Comparison of ENCODE assay signal across 18 cellular contexts in the genomic region with DNA sequence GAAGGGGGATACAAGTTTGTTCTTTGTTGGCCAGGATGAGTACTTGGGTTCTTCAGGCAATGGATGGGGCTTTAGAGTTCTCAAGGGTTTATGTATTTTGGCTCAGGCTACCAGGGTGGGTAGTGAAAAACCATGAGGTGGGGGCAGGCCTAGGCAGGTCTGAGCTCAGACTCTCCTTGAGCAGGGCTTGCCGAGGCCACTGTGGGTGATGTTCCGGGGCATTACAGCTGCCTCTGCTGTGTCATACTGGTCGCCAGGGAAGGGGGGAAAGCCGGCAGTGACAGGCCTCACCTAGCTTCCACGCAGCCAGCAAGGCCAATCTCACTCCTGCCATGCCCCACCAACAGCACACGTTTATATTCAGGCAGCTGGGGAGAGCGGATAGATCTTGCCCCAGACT.
"Had no signal": no experiment of that assay in that cellular context is flagged by ENCODE, and none has a peak within 500 bp of the region (broad histone marks: within the 10 kb centered on the region; RNA-seq: fewer than 3 reads in every experiment).

No MANE protein-coding gene starts in this region.

- DNase-seq: effector CD4-positive, alpha-beta T cell; foreskin fibroblast; immature natural killer cell; left ventricle myocardium inferior; mucosa of descending colon; naive thymus-derived CD8-positive, alpha-beta T cell; sigmoid colon; stimulated activated CD4-positive, alpha-beta T cell treated with anti-CD3 and anti-CD28 coated beads, Interleukin-2, amount 100 ng/mL, for 24 hours; stimulated activated CD4-positive, alpha-beta T cell treated with anti-CD3 and anti-CD28 coated beads, Interleukin-4, amount 100 ng/mL, for 4 hours; stimulated activated naive B cell treated with anti-CD40 and anti-IgM and Interleukin-4, amounts not matched to agents 10 μg/mL and 1 μg/mL and 100 μg/mL, for 72 hours; stimulated activated naive CD8-positive, alpha-beta T cell treated with anti-CD3 and anti-CD28 coated beads, Interleukin-15, amount 100 ng/mL, for 72 hours; testis had no signal

- H3K4me1 ChIP-seq: esophagus muscularis mucosa, left ventricle myocardium inferior, testis, tibial nerve had no signal

- H3K36me3 ChIP-seq: esophagus muscularis mucosa, left ventricle myocardium inferior, neutrophil, sigmoid colon had no signal

- H3K27me3 Mint-ChIP-seq: naive thymus-derived CD8-positive, alpha-beta T cell; stimulated activated naive B cell treated with anti-CD40 and anti-IgM and Interleukin-4, amounts not matched to agents 10 μg/mL and 1 μg/mL and 100 μg/mL, for 72 hours; stimulated activated naive CD8-positive, alpha-beta T cell treated with anti-CD3 and anti-CD28 coated beads, Interleukin-15, amount 100 ng/mL, for 72 hours had no signal

- H3K27me3 ChIP-seq: esophagus muscularis mucosa, neutrophil, sigmoid colon, testis, tibial nerve had no signal

- H3K4me1 Mint-ChIP-seq: immature natural killer cell; naive thymus-derived CD8-positive, alpha-beta T cell; stimulated activated naive B cell treated with anti-CD40 and anti-IgM and Interleukin-4, amounts not matched to agents 10 μg/mL and 1 μg/mL and 100 μg/mL, for 72 hours; stimulated activated naive CD8-positive, alpha-beta T cell treated with anti-CD3 and anti-CD28 coated beads, Interleukin-15, amount 100 ng/mL, for 72 hours had no signal

- H3K9me3 ChIP-seq: esophagus muscularis mucosa, mucosa of descending colon, neutrophil, sigmoid colon, testis had no signal

- H3K27ac ChIP-seq: coronary artery, esophagus muscularis mucosa, left ventricle myocardium inferior, neutrophil, sigmoid colon, skin epidermis, testis, tibial nerve had no signal

- ATAC-seq: mucosa of descending colon; naive thymus-derived CD8-positive, alpha-beta T cell; stimulated activated naive B cell treated with anti-CD40 and anti-IgM and Interleukin-4, amounts not matched to agents 10 μg/mL and 1 μg/mL and 100 μg/mL, for 72 hours; stimulated activated naive CD8-positive, alpha-beta T cell treated with anti-CD3 and anti-CD28 coated beads, Interleukin-15, amount 100 ng/mL, for 72 hours had no signal

- H3K4me3 Mint-ChIP-seq: immature natural killer cell; naive thymus-derived CD8-positive, alpha-beta T cell; stimulated activated naive B cell treated with anti-CD40 and anti-IgM and Interleukin-4, amounts not matched to agents 10 μg/mL and 1 μg/mL and 100 μg/mL, for 72 hours; stimulated activated naive CD8-positive, alpha-beta T cell treated with anti-CD3 and anti-CD28 coated beads, Interleukin-15, amount 100 ng/mL, for 72 hours had no signal

- H3K27ac Mint-ChIP-seq: immature natural killer cell; naive thymus-derived CD8-positive, alpha-beta T cell; stimulated activated naive B cell treated with anti-CD40 and anti-IgM and Interleukin-4, amounts not matched to agents 10 μg/mL and 1 μg/mL and 100 μg/mL, for 72 hours; stimulated activated naive CD8-positive, alpha-beta T cell treated with anti-CD3 and anti-CD28 coated beads, Interleukin-15, amount 100 ng/mL, for 72 hours had no signal

- H3K4me3 ChIP-seq: coronary artery, esophagus muscularis mucosa, left ventricle myocardium inferior, lung, mucosa of descending colon, sigmoid colon, skin epidermis, testis, tibial nerve had no signal
